In genomic region chr6:30167101-30167500, GRCh38 we compare ENCODE assay signal across 18 cellular contexts. TPM values are rescaled to one million over a fixed set of nuclear protein-coding genes. Genes with fewer than 3 reads are reported as not detected.
DNase-seq lines count a peak whose midpoint lies in the region; ATAC-seq and TF ChIP-seq lines count a peak whose summit lies in the region.
"Had no signal": no experiment of that assay in that cellular context is flagged by ENCODE, and none has a peak within 500 bp of the region (broad histone marks: within the 10 kb centered on the region; RNA-seq: fewer than 3 reads in every experiment).

No MANE protein-coding gene starts in this region.

- H3K36me3 ChIP-seq in gastroesophageal sphincter: no peaks in the 10 kb centered on the region

- ATAC-seq in HG02798 (IDR thresholded peaks at IDR 0.05; ENCODE audit: poor library complexity, unreplicated experiment) (no peak), gastroesophageal sphincter (no peak)

- H3K27me3 Mint-ChIP-seq in activated naive CD4-positive, alpha-beta T cell treated with anti-CD3 and anti-CD28 coated beads, Interleukin-2, amount 10 ng/mL, durations not matched to agents 7 days and 5 days: peaks cover 56% of the 10 kb centered on the region
- H3K27me3 Mint-ChIP-seq in T-helper 2 cell treated with Interferon-gamma antibody and Interleukin-4, amounts not matched to agents 5 μg/mL and 100 μg/mL, for 36 hours (ENCODE audit: low read depth): peaks cover 20% of the 10 kb centered on the region

- peak; percentile 40 for DNase-seq in activated naive CD4-positive, alpha-beta T cell treated with anti-CD3 and anti-CD28 coated beads, Interleukin-2, amount 10 ng/mL, durations not matched to agents 7 days and 5 days
- DNase-seq in activated naive CD4-positive, alpha-beta T cell treated with anti-CD3 and anti-CD28 coated beads, Interleukin-2, amount 50 U/mL, for 16 hours: no peak
- DNase-seq in GM12865 (ENCODE audit: low read depth) (peak; percentile 50), dermis blood vessel endothelial cell (peak; percentile 32)
- peak; percentile 22 for DNase-seq in T-helper 2 cell treated with Interferon-gamma antibody and Interleukin-4, amounts not matched to agents 5 μg/mL and 100 μg/mL, for 36 hours (ENCODE audit: low spot score)
- DNase-seq: COR-L47, DMS153, H9, Karpas-422, NCI-H1105, NCI-H1694 treated with DMSO at 0.1 percent for 48 hours, NCI-H2107, NCI-H2227 treated with DMSO at 0.1 percent for 48 hours, NCI-H524 had no signal

- peaks cover 42% of the 10 kb centered on the region for H3K4me1 Mint-ChIP-seq in activated naive CD4-positive, alpha-beta T cell treated with anti-CD3 and anti-CD28 coated beads, Interleukin-2, amount 10 ng/mL, durations not matched to agents 7 days and 5 days
- H3K4me1 Mint-ChIP-seq in T-helper 2 cell treated with Interferon-gamma antibody and Interleukin-4, amounts not matched to agents 5 μg/mL and 100 μg/mL, for 36 hours (ENCODE audit: low read depth): peaks cover 15% of the 10 kb centered on the region

- TF ChIP-seq POLR2A in gastroesophageal sphincter (IDR thresholded peaks at IDR 0.05): no peak

- peaks cover 0 to 6% (median 5%) of the 10 kb centered on the region in 3 donors for H3K4me1 ChIP-seq in gastroesophageal sphincter

- H3K9me3 ChIP-seq in gastroesophageal sphincter: no peaks in the 10 kb centered on the region

- no peaks in the 10 kb centered on the region for H3K9me3 Mint-ChIP-seq in activated naive CD4-positive, alpha-beta T cell treated with anti-CD3 and anti-CD28 coated beads, Interleukin-2, amount 10 ng/mL, durations not matched to agents 7 days and 5 days
- H3K9me3 Mint-ChIP-seq in T-helper 2 cell treated with Interferon-gamma antibody and Interleukin-4, amounts not matched to agents 5 μg/mL and 100 μg/mL, for 36 hours: no peaks in the 10 kb centered on the region

- H3K27me3 ChIP-seq in gastroesophageal sphincter: peaks cover 72% of the 10 kb centered on the region

- 41 to 47% methylated on average over 5 to 6 of the region's 6 CpGs for WGBS in gastroesophageal sphincter (ENCODE audit: low coverage in 1 of 2), 2 donors

- TF ChIP-seq CTCF in GM12865 (IDR thresholded peaks at IDR 0.05; ENCODE audit: insufficient read depth, low read depth, low read length, missing control alignments) (no peak), gastroesophageal sphincter (IDR thresholded peaks at IDR 0.05) (no peak)

- H3K27ac ChIP-seq in gastroesophageal sphincter: no peak overlapping the region
- H3K27ac ChIP-seq: C4-2B had no signal

- no peak overlapping the region for H3K4me3 ChIP-seq in GM12865 (ENCODE audit: low read depth, low read length)
- H3K4me3 ChIP-seq in gastroesophageal sphincter: no peak overlapping the region

- H3K36me3 Mint-ChIP-seq in activated naive CD4-positive, alpha-beta T cell treated with anti-CD3 and anti-CD28 coated beads, Interleukin-2, amount 10 ng/mL, durations not matched to agents 7 days and 5 days: no peaks in the 10 kb centered on the region
- no peaks in the 10 kb centered on the region for H3K36me3 Mint-ChIP-seq in T-helper 2 cell treated with Interferon-gamma antibody and Interleukin-4, amounts not matched to agents 5 μg/mL and 100 μg/mL, for 36 hours (ENCODE audit: low read depth)

- H3K27ac Mint-ChIP-seq in activated naive CD4-positive, alpha-beta T cell treated with anti-CD3 and anti-CD28 coated beads, Interleukin-2, amount 10 ng/mL, durations not matched to agents 7 days and 5 days: no peak overlapping the region
- no peak overlapping the region for H3K27ac Mint-ChIP-seq in T-helper 2 cell treated with Interferon-gamma antibody and Interleukin-4, amounts not matched to agents 5 μg/mL and 100 μg/mL, for 36 hours
- H3K27ac Mint-ChIP-seq: H9 had no signal

- no peak for TF ChIP-seq EP300 in gastroesophageal sphincter (IDR thresholded peaks at IDR 0.05)

- no peak overlapping the region for H3K4me3 Mint-ChIP-seq in activated naive CD4-positive, alpha-beta T cell treated with anti-CD3 and anti-CD28 coated beads, Interleukin-2, amount 10 ng/mL, durations not matched to agents 7 days and 5 days
- no peak overlapping the region for H3K4me3 Mint-ChIP-seq in T-helper 2 cell treated with Interferon-gamma antibody and Interleukin-4, amounts not matched to agents 5 μg/mL and 100 μg/mL, for 36 hours
- H3K4me3 Mint-ChIP-seq: H9 had no signal

- CTCF ChIA-PET in activated naive CD4-positive, alpha-beta T cell treated with anti-CD3 and anti-CD28 coated beads, Interleukin-2, amount 10 ng/mL, durations not matched to agents 7 days and 5 days (lab: Charles Lee): interaction anchor here (0.9 to 3.7 kb wide), 6 partner anchors 36 to 319 kb away, joined by 3 to 41 read pairs (median 6); no protein-coding TSS in a partner anchor

RNA-seq across cellular contexts. Expression of gene TRIM15, which starts 3.8 kb away (rescaled TPM):
- total RNA-seq in dermis blood vessel endothelial cell (not detected in 2 replicates), gastroesophageal sphincter (not detected)

RNA-seq across cellular contexts. Expression of gene TRIM10, which starts 6.1 kb away (rescaled TPM):
- total RNA-seq in dermis blood vessel endothelial cell: not detected in 2 replicates
- under 1 TPM in 1 of 4 donors, not detected in 3; 0.08 TPM for total RNA-seq in gastroesophageal sphincter

RNA-seq across cellular contexts. Expression of gene TRIM40, which starts 31.2 kb away (rescaled TPM):
- total RNA-seq in dermis blood vessel endothelial cell (not detected in 2 replicates), gastroesophageal sphincter (not detected)
- total RNA-seq: H9, HT-29 had no signal

RNA-seq across cellular contexts. Expression of gene TRIM26, which starts 46.1 kb away (rescaled TPM):
- 29.3 and 39.0 TPM in 2 replicates for total RNA-seq in dermis blood vessel endothelial cell
- total RNA-seq in gastroesophageal sphincter: 10 to 100 TPM; 38.1 to 57.8 (median 45.8) TPM

RNA-seq across cellular contexts. Expression of gene TRIM31, which starts 54.2 kb away (rescaled TPM):
- total RNA-seq in dermis blood vessel endothelial cell: not detected in 2 replicates
- not detected for total RNA-seq in gastroesophageal sphincter
- total RNA-seq: H9 had no signal
